7 cellular contexts compared by ENCODE assay signal in the genomic region with DNA sequence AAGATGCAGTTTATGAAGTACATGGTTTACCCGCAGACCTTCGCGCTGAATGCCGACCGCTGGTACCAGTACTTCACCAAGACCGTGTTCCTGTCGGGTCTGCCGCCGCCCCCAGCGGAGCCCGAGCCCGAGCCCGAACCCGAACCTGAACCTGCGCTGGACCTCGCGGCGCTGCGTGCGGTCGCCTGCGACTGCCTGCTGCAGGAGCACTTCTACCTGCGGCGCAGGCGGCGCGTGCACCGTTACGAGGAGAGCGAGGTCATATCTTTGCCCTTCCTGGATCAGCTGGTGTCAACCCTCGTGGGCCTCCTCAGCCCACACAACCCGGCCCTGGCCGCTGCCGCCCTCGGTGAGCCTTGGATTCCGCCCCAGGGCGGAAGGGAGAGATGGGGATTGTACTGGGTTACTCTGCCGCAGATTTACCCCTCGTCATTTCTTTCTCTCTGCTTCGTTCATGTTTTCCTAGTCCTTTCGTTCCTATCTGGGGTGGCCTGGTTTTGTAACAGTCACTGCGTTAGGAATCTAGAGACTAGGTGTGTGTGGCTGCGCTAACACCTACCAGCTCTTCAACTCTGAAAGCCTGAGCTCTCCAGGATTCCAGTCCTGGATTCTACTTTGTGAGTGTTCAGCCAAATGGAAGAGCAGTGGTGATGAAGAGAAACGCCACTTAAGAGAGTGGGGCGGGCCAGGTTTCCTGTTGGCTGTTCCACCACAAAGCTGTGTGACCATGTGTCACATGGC. TPM values are rescaled to one million over a fixed set of nuclear protein-coding genes. Genes with fewer than 3 reads are reported as not detected.
DNase-seq lines count a peak whose midpoint lies in the region; ATAC-seq and TF ChIP-seq lines count a peak whose summit lies in the region.

No MANE protein-coding gene starts in this region.

- no peak for TF ChIP-seq CTCF in breast epithelium (IDR thresholded peaks at IDR 0.05)

- intact Hi-C loops in breast epithelium (cut with DNase I; ENCODE audit: low total_unique reads) = no loop called here

- no peaks in the 10 kb centered on the region for H3K9me3 ChIP-seq in breast epithelium

- H3K4me1 ChIP-seq in breast epithelium = no peaks in the 10 kb centered on the region

- H3K27ac ChIP-seq in breast epithelium = peak overlapping the region; percentile 85 to 95

- peak overlapping the region; percentile 85 to 98 (median 97) for H3K4me3 ChIP-seq in breast epithelium

- peak; percentile 50 for ATAC-seq in GM18498 (IDR thresholded peaks at IDR 0.05; ENCODE audit: unreplicated experiment)
- peak; percentile 40 for ATAC-seq in HG02642 (IDR thresholded peaks at IDR 0.05; ENCODE audit: poor library complexity, unreplicated experiment)

- no peaks in the 10 kb centered on the region for H3K27me3 ChIP-seq in breast epithelium

- no peak for TF ChIP-seq POLR2A in breast epithelium (IDR thresholded peaks at IDR 0.05)

- DNase-seq in NCI-H1105 (lab: John Stamatoyannopoulos, UW) (peak; percentile 56), T-helper 9 cell (peak; percentile 6), breast epithelium (ENCODE audit: low spot score in 2 of 2) (peak; percentile 20 to 54), iris pigment epithelial cell (ENCODE audit: low read depth) (peak; percentile 78)
- peak; percentile 36 for DNase-seq in stimulated activated CD4-positive, alpha-beta T cell treated with anti-CD3 and anti-CD28 coated beads, Interleukin-12 subunit alpha, Interleukin-12 subunit beta, amount 100 ng/mL, for 4 hours

- no peaks in the 10 kb centered on the region for H3K36me3 ChIP-seq in breast epithelium

RNA-seq across cellular contexts. Expression of a gene that starts 0.6 kb away (rescaled TPM):
- 100 to 1,000 TPM in 1 of 3 donors, 10 to 100 TPM in 2; 63.7 to 144 (median 63.9) TPM for total RNA-seq in breast epithelium

Comparison
In these comparisons a context has a peak if more than half of its experiments do, and no peak if none do; other contexts are left out.
1. Peak in every context shown above with its lines: DNase-seq, ATAC-seq, H3K4me3 ChIP-seq and H3K27ac ChIP-seq.
2. DNase-seq: peak in every context shown above with its lines; median percentile 78 in iris pigment epithelial cell; 56 in NCI-H1105; 37 in breast epithelium; 36 in stimulated activated CD4-positive, alpha-beta T cell treated with anti-CD3 and anti-CD28 coated beads, Interleukin-12 subunit alpha, Interleukin-12 subunit beta, amount 100 ng/mL, for 4 hours; 6 in T-helper 9 cell.